Comparison of ENCODE assay signal across 1 cellular context in genomic region chr3:119825820-119826219, GRCh38.
TF ChIP-seq lines count a peak whose summit lies in the region.

No MANE protein-coding gene starts in this region.

TF ChIP-seq in HepG2, 621 proteins besides CTCF, POLR2A, EP300 and RAD21 (continued from another document and continues in another):
- TF ChIP-seq ZNF547 (CRISPR knock-in tag; IDR thresholded peaks at IDR 0.05) (no peak), SMARCE1 (IDR thresholded peaks at IDR 0.05; ENCODE audit: borderline replicate concordance) (no peak), ZGPAT (CRISPR knock-in tag; IDR thresholded peaks at IDR 0.05) (peak; percentile 67; the same call in 1 of the 2 replicates), NBN (conservative IDR thresholded peaks at IDR 0.05) (no peak), NR3C1 (CRISPR knock-in tag; IDR thresholded peaks at IDR 0.05) (no peak), ZMYM2 (CRISPR knock-in tag; IDR thresholded peaks at IDR 0.05) (0 out of 2 replicates have a peak, but pooled peaks have one; percentile 28), ZNF589 (CRISPR knock-in tag; conservative IDR thresholded peaks at IDR 0.05) (no peak), ATF1 (CRISPR knock-in tag; IDR thresholded peaks at IDR 0.05) (no peak), ZBTB7B (CRISPR knock-in tag; IDR thresholded peaks at IDR 0.05) (peak; percentile 48; the same call in 1 of the 2 replicates), HNF4G (IDR thresholded peaks at IDR 0.05; ENCODE audit: borderline replicate concordance, low read depth, low read length) (peak; percentile 88), HNF4G (CRISPR knock-in tag; IDR thresholded peaks at IDR 0.05; ENCODE audit: borderline replicate concordance, low read depth) (peak; percentile 83), HDAC2 (CRISPR knock-in tag; IDR thresholded peaks at IDR 0.05) (peak; percentile 82), ZNF552 (CRISPR knock-in tag; IDR thresholded peaks at IDR 0.05; ENCODE audit: borderline replicate concordance) (no peak), EED (CRISPR knock-in tag; IDR thresholded peaks at IDR 0.05) (no peak), SETDB1 (CRISPR knock-in tag; IDR thresholded peaks at IDR 0.05; ENCODE audit: borderline replicate concordance) (no peak), ZBTB2 (CRISPR knock-in tag; IDR thresholded peaks at IDR 0.05; ENCODE audit: low read depth) (no peak), KAT2B (IDR thresholded peaks at IDR 0.05; ENCODE audit: borderline replicate concordance, low read depth, low read length) (no peak), ZNF326 (CRISPR knock-in tag; IDR thresholded peaks at IDR 0.05; ENCODE audit: borderline replicate concordance) (no peak), TBX3 (IDR thresholded peaks at IDR 0.05; ENCODE audit: borderline replicate concordance) (no peak), ATF7-NPFF (CRISPR knock-in tag; IDR thresholded peaks at IDR 0.05; ENCODE audit: low read depth) (no peak), ZNF432 (CRISPR knock-in tag; IDR thresholded peaks at IDR 0.05; ENCODE audit: borderline replicate concordance) (no peak), FOXO1 (CRISPR knock-in tag; IDR thresholded peaks at IDR 0.05) (peak; percentile 63; the same call in 1 of the 2 replicates), DNMT1 (CRISPR knock-in tag; IDR thresholded peaks at IDR 0.05) (no peak), ZNF430 (CRISPR knock-in tag; IDR thresholded peaks at IDR 0.05) (peak; percentile 24; the same call in 1 of the 2 replicates), PHF20 (CRISPR knock-in tag; IDR thresholded peaks at IDR 0.05) (no peak), NPAS2 (CRISPR knock-in tag; IDR thresholded peaks at IDR 0.05; ENCODE audit: borderline replicate concordance) (no peak), BCL6 (CRISPR knock-in tag; IDR thresholded peaks at IDR 0.05) (0 out of 2 replicates have a peak, but pooled peaks have one; percentile 38), NR2C2 (CRISPR knock-in tag; IDR thresholded peaks at IDR 0.05; ENCODE audit: borderline replicate concordance) (peak; percentile 76), THRA (CRISPR knock-in tag; IDR thresholded peaks at IDR 0.05; ENCODE audit: borderline replicate concordance) (no peak; the same call in 1 of the 2 replicates), RAD51 (IDR thresholded peaks at IDR 0.05; ENCODE audit: borderline replicate concordance) (no peak), ZNF576 (CRISPR knock-in tag; IDR thresholded peaks at IDR 0.05) (no peak), MXD3 (CRISPR knock-in tag; IDR thresholded peaks at IDR 0.05) (no peak), HIVEP1 (CRISPR knock-in tag; IDR thresholded peaks at IDR 0.05) (no peak), ZKSCAN1 (IDR thresholded peaks at IDR 0.05; ENCODE audit: low read length) (no peak), HNRNPLL (IDR thresholded peaks at IDR 0.05; ENCODE audit: low read depth, low read length, poor library complexity, severe bottlenecking) (no peak), MAFF (IDR thresholded peaks at IDR 0.05; ENCODE audit: low read depth, low read length) (no peak), ELF3 (CRISPR knock-in tag; IDR thresholded peaks at IDR 0.05) (peak; percentile 40; the same call in 1 of the 2 replicates), ZNF609 (CRISPR knock-in tag; IDR thresholded peaks at IDR 0.05; ENCODE audit: borderline replicate concordance) (no peak), JUNB (CRISPR knock-in tag; IDR thresholded peaks at IDR 0.05; ENCODE audit: borderline replicate concordance) (no peak), ZNF562 (CRISPR knock-in tag; IDR thresholded peaks at IDR 0.05; ENCODE audit: borderline replicate concordance) (no peak), ZNF788 (CRISPR knock-in tag; IDR thresholded peaks at IDR 0.05; ENCODE audit: borderline replicate concordance) (no peak), ARNT2 (CRISPR knock-in tag; IDR thresholded peaks at IDR 0.05; ENCODE audit: low read depth) (no peak), ZNF607 (CRISPR knock-in tag; IDR thresholded peaks at IDR 0.05; ENCODE audit: borderline replicate concordance) (peak; percentile 69; the same call in 1 of the 2 replicates), ARHGAP35 (CRISPR knock-in tag; IDR thresholded peaks at IDR 0.05; ENCODE audit: borderline replicate concordance) (no peak), KLF12 (CRISPR knock-in tag; IDR thresholded peaks at IDR 0.05; ENCODE audit: borderline replicate concordance) (no peak), CCDC6 (CRISPR knock-in tag; IDR thresholded peaks at IDR 0.05) (no peak), DMAP1 (CRISPR knock-in tag; IDR thresholded peaks at IDR 0.05) (peak; percentile 56; the same call in 1 of the 2 replicates), TARDBP (CRISPR knock-in tag; IDR thresholded peaks at IDR 0.05) (no peak), ZBTB38 (CRISPR knock-in tag; IDR thresholded peaks at IDR 0.05) (no peak), ZFP82 (CRISPR knock-in tag; IDR thresholded peaks at IDR 0.05; ENCODE audit: borderline replicate concordance) (no peak), ZSCAN20 (CRISPR knock-in tag; IDR thresholded peaks at IDR 0.05; ENCODE audit: borderline replicate concordance) (no peak), ZNF670 (CRISPR knock-in tag; IDR thresholded peaks at IDR 0.05; ENCODE audit: borderline replicate concordance) (no peak), MED1 (CRISPR knock-in tag; IDR thresholded peaks at IDR 0.05) (peak; percentile 71), SKI (IDR thresholded peaks at IDR 0.05; ENCODE audit: partially characterized antibody) (no peak), DBP (CRISPR knock-in tag; IDR thresholded peaks at IDR 0.05; ENCODE audit: not compliant biosample characterization) (no peak), ATAD3A (CRISPR knock-in tag; IDR thresholded peaks at IDR 0.05) (no peak), ZEB1 (IDR thresholded peaks at IDR 0.05; ENCODE audit: insufficient replicate concordance, low read depth) (peak; percentile 50), ELK4 (CRISPR knock-in tag; IDR thresholded peaks at IDR 0.05; ENCODE audit: borderline replicate concordance) (no peak), FOXO4 (CRISPR knock-in tag; conservative IDR thresholded peaks at IDR 0.05) (no peak), NFATC3 (CRISPR knock-in tag; IDR thresholded peaks at IDR 0.05) (no peak), ZNF737 (CRISPR knock-in tag; IDR thresholded peaks at IDR 0.05; ENCODE audit: borderline replicate concordance) (no peak), MXD4 (CRISPR knock-in tag; IDR thresholded peaks at IDR 0.05) (peak; percentile 61; the same call in 1 of the 2 replicates), SIX1 (CRISPR knock-in tag; IDR thresholded peaks at IDR 0.05; ENCODE audit: borderline replicate concordance) (no peak; the same call in 1 of the 2 replicates), SMARCC2 (IDR thresholded peaks at IDR 0.05) (no peak), KLF13 (CRISPR knock-in tag; IDR thresholded peaks at IDR 0.05) (no peak), ZMYM3 (CRISPR knock-in tag; IDR thresholded peaks at IDR 0.05) (no peak), NR1H2 (CRISPR knock-in tag; IDR thresholded peaks at IDR 0.05; ENCODE audit: borderline replicate concordance, low read depth) (no peak), REXO4 (CRISPR knock-in tag; IDR thresholded peaks at IDR 0.05; ENCODE audit: borderline replicate concordance) (no peak)
